1 cellular context compared by ENCODE assay signal in the genomic region with DNA sequence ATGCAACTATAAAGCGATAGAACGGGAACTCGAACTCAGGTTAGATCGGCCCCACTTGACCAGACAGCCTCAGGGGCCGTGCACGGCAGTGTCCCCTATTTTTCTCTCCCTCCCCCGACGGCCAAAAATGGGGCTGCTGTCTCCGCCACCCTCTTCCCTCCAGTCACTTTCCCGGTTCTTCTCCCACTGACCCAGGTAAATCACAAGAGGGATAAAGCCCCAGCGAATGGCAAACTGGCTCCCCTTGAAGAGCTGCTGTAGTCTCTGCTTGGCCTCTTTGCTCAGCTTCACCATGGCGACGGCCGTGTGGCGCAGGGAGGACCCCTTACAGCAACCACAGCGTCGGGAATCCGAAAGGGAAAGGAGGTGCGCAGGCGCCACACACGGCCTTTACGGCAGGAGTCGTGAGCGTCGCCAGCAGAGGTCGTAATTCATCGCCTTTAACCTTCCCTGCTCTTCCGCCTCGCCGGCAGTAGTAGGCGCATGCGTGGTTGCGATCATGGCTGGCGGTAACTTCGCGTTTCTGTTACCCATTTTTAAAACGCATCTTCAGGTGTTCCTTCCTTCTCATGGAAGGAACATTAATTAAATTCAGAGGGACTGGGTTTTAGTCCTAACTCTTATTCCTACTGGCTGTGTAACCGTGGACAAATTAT.
A peak's percentile ranks its signal among the peaks of the same experiment; 100 is the strongest.
TF ChIP-seq lines count a peak whose summit lies in the region.

Gene TOMM7, minus strand, starts transcription at position 364 of the 656 bp plus-strand sequence. Its CDS starts 70 bp downstream, at position 294.

TF ChIP-seq in HepG2, 621 proteins besides CTCF, POLR2A, EP300 and RAD21 (continues in another document):
- TF ChIP-seq ZNF318 (CRISPR knock-in tag; IDR thresholded peaks at IDR 0.05): 0 out of 2 replicates have a peak, but pooled peaks have one; percentile 56
- TF ChIP-seq SRSF1 (optimal IDR thresholded peaks at IDR 0.05; ENCODE audit: low read depth, low read length): no peak
- TF ChIP-seq, protein P1, sequence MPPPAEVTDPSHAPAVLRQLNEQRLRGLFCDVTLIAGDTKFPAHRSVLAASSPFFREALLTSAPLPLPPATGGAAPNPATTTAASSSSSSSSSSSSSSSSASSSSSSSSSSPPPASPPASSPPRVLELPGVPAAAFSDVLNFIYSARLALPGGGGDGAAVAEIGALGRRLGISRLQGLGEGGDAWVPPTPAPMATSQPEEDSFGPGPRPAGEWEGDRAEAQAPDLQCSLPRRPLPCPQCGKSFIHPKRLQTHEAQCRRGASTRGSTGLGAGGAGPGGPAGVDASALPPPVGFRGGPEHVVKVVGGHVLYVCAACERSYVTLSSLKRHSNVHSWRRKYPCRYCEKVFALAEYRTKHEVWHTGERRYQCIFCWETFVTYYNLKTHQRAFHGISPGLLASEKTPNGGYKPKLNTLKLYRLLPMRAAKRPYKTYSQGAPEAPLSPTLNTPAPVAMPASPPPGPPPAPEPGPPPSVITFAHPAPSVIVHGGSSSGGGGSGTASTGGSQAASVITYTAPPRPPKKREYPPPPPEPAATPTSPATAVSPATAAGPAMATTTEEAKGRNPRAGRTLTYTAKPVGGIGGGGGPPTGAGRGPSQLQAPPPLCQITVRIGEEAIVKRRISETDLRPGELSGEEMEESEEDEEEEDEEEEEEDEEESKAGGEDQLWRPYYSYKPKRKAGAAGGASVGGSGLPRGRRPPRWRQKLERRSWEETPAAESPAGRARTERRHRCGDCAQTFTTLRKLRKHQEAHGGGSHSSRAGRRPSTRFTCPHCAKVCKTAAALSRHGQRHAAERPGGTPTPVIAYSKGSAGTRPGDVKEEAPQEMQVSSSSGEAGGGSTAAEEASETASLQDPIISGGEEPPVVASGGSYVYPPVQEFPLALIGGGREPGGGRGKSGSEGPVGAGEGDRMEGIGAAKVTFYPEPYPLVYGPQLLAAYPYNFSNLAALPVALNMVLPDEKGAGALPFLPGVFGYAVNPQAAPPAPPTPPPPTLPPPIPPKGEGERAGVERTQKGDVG (CRISPR knock-in tag; IDR thresholded peaks at IDR 0.05; ENCODE audit: borderline replicate concordance): no peak
- TF ChIP-seq CBFB (CRISPR knock-in tag; IDR thresholded peaks at IDR 0.05): peak; percentile 84
- no peak for TF ChIP-seq KDM6A (CRISPR knock-in tag; IDR thresholded peaks at IDR 0.05; ENCODE audit: low read depth)
- TF ChIP-seq THAP8 (CRISPR knock-in tag; IDR thresholded peaks at IDR 0.05; ENCODE audit: borderline replicate concordance): 0 out of 2 replicates have a peak, but pooled peaks have one; percentile 55
- TF ChIP-seq ZUFSP (CRISPR knock-in tag; IDR thresholded peaks at IDR 0.05; ENCODE audit: borderline replicate concordance): no peak
- TF ChIP-seq SIN3B (IDR thresholded peaks at IDR 0.05; ENCODE audit: low read length): no peak
- TF ChIP-seq EED (CRISPR knock-in tag; IDR thresholded peaks at IDR 0.05): no peak
- TF ChIP-seq, protein P2, sequence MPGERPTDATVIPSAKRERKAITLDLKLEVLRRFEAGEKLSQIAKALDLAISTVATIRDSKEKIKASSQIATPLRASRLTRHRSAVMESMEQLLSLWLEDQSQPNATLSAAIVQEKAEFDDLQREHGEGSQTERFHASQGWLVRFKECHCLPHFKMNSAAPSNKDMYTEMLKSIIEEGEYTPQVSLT (CRISPR knock-in tag; IDR thresholded peaks at IDR 0.05; ENCODE audit: borderline replicate concordance, low read depth): no peak
- TF ChIP-seq MATR3 (CRISPR knock-in tag; IDR thresholded peaks at IDR 0.05): no peak
- peak; percentile 67 for TF ChIP-seq ZNF331 (CRISPR knock-in tag; IDR thresholded peaks at IDR 0.05)
- TF ChIP-seq NKX3-1 (CRISPR knock-in tag; IDR thresholded peaks at IDR 0.05): peak; percentile 71; the same call in 1 of the 2 replicates
- peak; percentile 76 for TF ChIP-seq RFX3 (CRISPR knock-in tag; IDR thresholded peaks at IDR 0.05)
- TF ChIP-seq ZNF614 (CRISPR knock-in tag; IDR thresholded peaks at IDR 0.05; ENCODE audit: borderline replicate concordance): peak; percentile 69
- no peak for TF ChIP-seq SNAPC5 (CRISPR knock-in tag; IDR thresholded peaks at IDR 0.05; ENCODE audit: borderline replicate concordance)
- TF ChIP-seq FOXA3 (CRISPR knock-in tag; IDR thresholded peaks at IDR 0.05): peak; percentile 46; the same call in 1 of the 2 replicates
- no peak for TF ChIP-seq ZNF468 (CRISPR knock-in tag; IDR thresholded peaks at IDR 0.05)
- TF ChIP-seq, protein P3, sequence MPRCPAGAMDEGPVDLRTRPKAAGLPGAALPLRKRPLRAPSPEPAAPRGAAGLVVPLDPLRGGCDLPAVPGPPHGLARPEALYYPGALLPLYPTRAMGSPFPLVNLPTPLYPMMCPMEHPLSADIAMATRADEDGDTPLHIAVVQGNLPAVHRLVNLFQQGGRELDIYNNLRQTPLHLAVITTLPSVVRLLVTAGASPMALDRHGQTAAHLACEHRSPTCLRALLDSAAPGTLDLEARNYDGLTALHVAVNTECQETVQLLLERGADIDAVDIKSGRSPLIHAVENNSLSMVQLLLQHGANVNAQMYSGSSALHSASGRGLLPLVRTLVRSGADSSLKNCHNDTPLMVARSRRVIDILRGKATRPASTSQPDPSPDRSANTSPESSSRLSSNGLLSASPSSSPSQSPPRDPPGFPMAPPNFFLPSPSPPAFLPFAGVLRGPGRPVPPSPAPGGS (CRISPR knock-in tag; IDR thresholded peaks at IDR 0.05): 0 out of 2 replicates have a peak, but pooled peaks have one; percentile 51
- no peak for TF ChIP-seq NR1H2 (CRISPR knock-in tag; IDR thresholded peaks at IDR 0.05; ENCODE audit: borderline replicate concordance, low read depth)
- TF ChIP-seq ZFP36L2 (CRISPR knock-in tag; IDR thresholded peaks at IDR 0.05): no peak
- no peak for TF ChIP-seq AFF4 (CRISPR knock-in tag; IDR thresholded peaks at IDR 0.05)
- TF ChIP-seq, protein P4, sequence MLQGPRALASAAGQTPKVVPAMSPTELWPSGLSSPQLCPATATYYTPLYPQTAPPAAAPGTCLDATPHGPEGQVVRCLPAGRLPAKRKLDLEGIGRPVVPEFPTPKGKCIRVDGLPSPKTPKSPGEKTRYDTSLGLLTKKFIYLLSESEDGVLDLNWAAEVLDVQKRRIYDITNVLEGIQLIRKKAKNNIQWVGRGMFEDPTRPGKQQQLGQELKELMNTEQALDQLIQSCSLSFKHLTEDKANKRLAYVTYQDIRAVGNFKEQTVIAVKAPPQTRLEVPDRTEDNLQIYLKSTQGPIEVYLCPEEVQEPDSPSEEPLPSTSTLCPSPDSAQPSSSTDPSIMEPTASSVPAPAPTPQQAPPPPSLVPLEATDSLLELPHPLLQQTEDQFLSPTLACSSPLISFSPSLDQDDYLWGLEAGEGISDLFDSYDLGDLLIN (CRISPR knock-in tag; IDR thresholded peaks at IDR 0.05; ENCODE audit: borderline replicate concordance): no peak
- 0 out of 2 replicates have a peak, but pooled peaks have one; percentile 59 for TF ChIP-seq ZNF772 (CRISPR knock-in tag; IDR thresholded peaks at IDR 0.05)
- TF ChIP-seq NFATC3 (CRISPR knock-in tag; IDR thresholded peaks at IDR 0.05): 0 out of 2 replicates have a peak, but pooled peaks have one; percentile 55
- no peak for TF ChIP-seq ZNF577 (CRISPR knock-in tag; IDR thresholded peaks at IDR 0.05; ENCODE audit: borderline replicate concordance, low read depth)
- TF ChIP-seq, protein P5, sequence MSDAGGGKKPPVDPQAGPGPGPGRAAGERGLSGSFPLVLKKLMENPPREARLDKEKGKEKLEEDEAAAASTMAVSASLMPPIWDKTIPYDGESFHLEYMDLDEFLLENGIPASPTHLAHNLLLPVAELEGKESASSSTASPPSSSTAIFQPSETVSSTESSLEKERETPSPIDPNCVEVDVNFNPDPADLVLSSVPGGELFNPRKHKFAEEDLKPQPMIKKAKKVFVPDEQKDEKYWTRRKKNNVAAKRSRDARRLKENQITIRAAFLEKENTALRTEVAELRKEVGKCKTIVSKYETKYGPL (CRISPR knock-in tag; IDR thresholded peaks at IDR 0.05): no peak
- TF ChIP-seq ZNF367 (CRISPR knock-in tag; IDR thresholded peaks at IDR 0.05; ENCODE audit: borderline replicate concordance): no peak
